27 cellular contexts compared by ENCODE assay signal in genomic region chr7:6183006-6183405, GRCh38.
"Had no signal": no experiment of that assay in that cellular context is flagged by ENCODE, and none has a peak within 500 bp of the region (broad histone marks: within the 10 kb centered on the region; RNA-seq: fewer than 3 reads in every experiment).

No MANE protein-coding gene starts in this region.

- H3K4me3 Mint-ChIP-seq: activated CD4-positive, alpha-beta T cell treated with anti-CD3 and anti-CD28 coated beads for 36 hours; activated naive CD8-positive, alpha-beta T cell; activated T-cell treated with anti-CD3 and anti-CD28 coated beads, Interleukin-2, amount 50 U/mL, for 72 hours; natural killer cell treated with Interleukin-12 subunit alpha and Interleukin-12 subunit beta and Interleukin-15 and Interleukin-18, amount 100 ng/mL, for 72 hours; stimulated activated effector memory CD8-positive, alpha-beta T cell treated with anti-CD3 and anti-CD28 coated beads, Interleukin-12 subunit alpha, Interleukin-12 subunit beta, amount 100 ng/mL, for 72 hours; stimulated activated naive CD8-positive, alpha-beta T cell treated with anti-CD3 and anti-CD28 coated beads, Interleukin-15, Interleukin-2, amounts not matched to agents 100 ng/mL and 50 ng/mL, for 24 hours had no signal

- DNase-seq: activated CD4-positive, alpha-beta T cell treated with anti-CD3 and anti-CD28 coated beads for 36 hours; activated CD4-positive, CD25-positive, alpha-beta regulatory T cell; activated effector memory CD4-positive, alpha-beta T cell treated with Interleukin-2 at 50 U/mL for 16 hours; activated naive CD4-positive, alpha-beta T cell treated with Interleukin-2 at 50 U/mL for 16 hours; activated T-cell treated with anti-CD3 and anti-CD28 coated beads for 4 hours; activated T-cell treated with anti-CD3 and anti-CD28 coated beads, Interleukin-2, amount 50 U/mL, for 72 hours; anterior cingulate cortex; effector CD8-positive, alpha-beta T cell; heart right ventricle; left lung; lower lobe of right lung; mesendoderm; sigmoid colon; small intestine; stimulated activated CD4-positive, alpha-beta T cell treated with anti-CD3 and anti-CD28 coated beads, Interleukin-4, amount 100 ng/mL, for 24 hours; T-helper 1 cell; upper lobe of left lung had no signal

- H3K27ac ChIP-seq: gastroesophageal sphincter, heart right ventricle, left lung, lower lobe of right lung, neutrophil, sigmoid colon, thoracic aorta, upper lobe of left lung had no signal

- FAIRE-seq: colon, endothelial cell of umbilical vein, small intestine had no signal

- H3K27ac Mint-ChIP-seq: activated CD4-positive, alpha-beta T cell treated with anti-CD3 and anti-CD28 coated beads for 36 hours; activated naive CD8-positive, alpha-beta T cell; activated T-cell treated with anti-CD3 and anti-CD28 coated beads, Interleukin-2, amount 50 U/mL, for 72 hours; natural killer cell treated with Interleukin-12 subunit alpha and Interleukin-12 subunit beta and Interleukin-15 and Interleukin-18, amount 100 ng/mL, for 72 hours; progenitor cell of endocrine pancreas; stimulated activated effector memory CD8-positive, alpha-beta T cell treated with anti-CD3 and anti-CD28 coated beads, Interleukin-12 subunit alpha, Interleukin-12 subunit beta, amount 100 ng/mL, for 72 hours; stimulated activated naive CD8-positive, alpha-beta T cell treated with anti-CD3 and anti-CD28 coated beads, Interleukin-15, Interleukin-2, amounts not matched to agents 100 ng/mL and 50 ng/mL, for 24 hours had no signal

- ATAC-seq: activated CD4-positive, alpha-beta T cell treated with anti-CD3 and anti-CD28 coated beads for 36 hours; activated T-cell treated with anti-CD3 and anti-CD28 coated beads, Interleukin-2, amount 50 U/mL, for 72 hours; gastroesophageal sphincter; heart right ventricle; left lung; lower lobe of right lung; natural killer cell treated with Interleukin-12 subunit alpha and Interleukin-12 subunit beta and Interleukin-15 and Interleukin-18, amount 100 ng/mL, for 72 hours; stimulated activated effector memory CD8-positive, alpha-beta T cell treated with anti-CD3 and anti-CD28 coated beads, Interleukin-12 subunit alpha, Interleukin-12 subunit beta, amount 100 ng/mL, for 72 hours had no signal

- H3K4me1 Mint-ChIP-seq: activated CD4-positive, alpha-beta T cell treated with anti-CD3 and anti-CD28 coated beads for 36 hours had no signal

- H3K27me3 Mint-ChIP-seq: activated CD4-positive, alpha-beta T cell treated with anti-CD3 and anti-CD28 coated beads for 36 hours; activated naive CD8-positive, alpha-beta T cell; natural killer cell treated with Interleukin-12 subunit alpha and Interleukin-12 subunit beta and Interleukin-15 and Interleukin-18, amount 100 ng/mL, for 72 hours; progenitor cell of endocrine pancreas; stimulated activated naive CD8-positive, alpha-beta T cell treated with anti-CD3 and anti-CD28 coated beads, Interleukin-15, Interleukin-2, amounts not matched to agents 100 ng/mL and 50 ng/mL, for 24 hours had no signal

- H3K27me3 ChIP-seq: gastroesophageal sphincter, heart right ventricle, left lung, neutrophil, upper lobe of left lung had no signal

- H3K9me3 Mint-ChIP-seq: activated T-cell treated with anti-CD3 and anti-CD28 coated beads, Interleukin-2, amount 50 U/mL, for 72 hours; natural killer cell treated with Interleukin-12 subunit alpha and Interleukin-12 subunit beta and Interleukin-15 and Interleukin-18, amount 100 ng/mL, for 72 hours; stimulated activated effector memory CD8-positive, alpha-beta T cell treated with anti-CD3 and anti-CD28 coated beads, Interleukin-12 subunit alpha, Interleukin-12 subunit beta, amount 100 ng/mL, for 72 hours; stimulated activated naive CD8-positive, alpha-beta T cell treated with anti-CD3 and anti-CD28 coated beads, Interleukin-15, Interleukin-2, amounts not matched to agents 100 ng/mL and 50 ng/mL, for 24 hours had no signal

- H3K36me3 Mint-ChIP-seq: activated naive CD8-positive, alpha-beta T cell; natural killer cell treated with Interleukin-12 subunit alpha and Interleukin-12 subunit beta and Interleukin-15 and Interleukin-18, amount 100 ng/mL, for 72 hours had no signal

- H3K4me3 ChIP-seq: gastroesophageal sphincter, heart right ventricle, left lung, lower lobe of right lung, sigmoid colon, thoracic aorta, upper lobe of left lung had no signal

- H3K36me3 ChIP-seq: neutrophil had no signal
